28 cellular contexts compared by ENCODE assay signal in genomic region chr15:41238100-41238499, GRCh38. TPM values are rescaled to one million over a fixed set of nuclear protein-coding genes. Genes with fewer than 3 reads are reported as not detected.
"Had no signal": no experiment of that assay in that cellular context is flagged by ENCODE, and none has a peak within 500 bp of the region (broad histone marks: within the 10 kb centered on the region; RNA-seq: fewer than 3 reads in every experiment).

No MANE protein-coding gene starts in this region.

- H3K27ac Mint-ChIP-seq: natural killer cell; stimulated activated effector memory CD8-positive, alpha-beta T cell treated with anti-CD3 and anti-CD28 coated beads, Interleukin-12 subunit alpha, Interleukin-12 subunit beta, amount 100 ng/mL, for 72 hours had no signal

- H3K27ac ChIP-seq: coronary artery, dorsolateral prefrontal cortex, epithelial cell of prostate, esophagus muscularis mucosa, gastrocnemius medialis, heart right ventricle, parathyroid adenoma, psoas muscle, right lobe of liver, suprapubic skin, thyroid gland, upper lobe of left lung, uterus had no signal

- H3K9me3 Mint-ChIP-seq: natural killer cell; stimulated activated effector memory CD8-positive, alpha-beta T cell treated with anti-CD3 and anti-CD28 coated beads, Interleukin-12 subunit alpha, Interleukin-12 subunit beta, amount 100 ng/mL, for 72 hours had no signal

- H3K4me3 Mint-ChIP-seq: natural killer cell; stimulated activated effector memory CD8-positive, alpha-beta T cell treated with anti-CD3 and anti-CD28 coated beads, Interleukin-12 subunit alpha, Interleukin-12 subunit beta, amount 100 ng/mL, for 72 hours had no signal

- H3K36me3 Mint-ChIP-seq: natural killer cell had no signal

- ATAC-seq: gastrocnemius medialis; heart right ventricle; left lobe of liver; natural killer cell; psoas muscle; stimulated activated effector memory CD8-positive, alpha-beta T cell treated with anti-CD3 and anti-CD28 coated beads, Interleukin-12 subunit alpha, Interleukin-12 subunit beta, amount 100 ng/mL, for 72 hours; stimulated activated naive CD8-positive, alpha-beta T cell treated with anti-CD3 and anti-CD28 coated beads, Interleukin-15, Interleukin-2, amounts not matched to agents 100 U/mL and 50 U/mL, for 24 hours had no signal

- DNase-seq: dorsolateral prefrontal cortex; effector CD8-positive, alpha-beta T cell; gastrocnemius medialis; heart right ventricle; hypothalamus; islet precursor cell; mammary epithelial cell; natural killer cell; psoas muscle; retina; right lobe of liver; stimulated activated CD4-positive, alpha-beta T cell treated with anti-CD3 and anti-CD28 coated beads, Interleukin-4, amount 100 ng/mL, for 1 hour; stimulated activated CD8-positive, alpha-beta memory T cell treated with anti-CD3 and anti-CD28 coated beads, Interleukin-4, amount 100 ng/mL, for 48 hours; stimulated activated naive CD8-positive, alpha-beta T cell treated with anti-CD3 and anti-CD28 coated beads, Interleukin-15, Interleukin-2, amounts not matched to agents 100 U/mL and 50 U/mL, for 24 hours; thyroid gland; upper lobe of left lung; uterus had no signal

- H3K4me1 Mint-ChIP-seq: stimulated activated effector memory CD8-positive, alpha-beta T cell treated with anti-CD3 and anti-CD28 coated beads, Interleukin-12 subunit alpha, Interleukin-12 subunit beta, amount 100 ng/mL, for 72 hours had no signal

RNA-seq across cellular contexts. Expression of gene EXD1, which starts 7.5 kb away (rescaled TPM):
- total RNA-seq: esophagus muscularis mucosa, gastrocnemius medialis, heart right ventricle, left lobe of liver, lower leg skin, mammary epithelial cell, mesenteric fat pad, mononuclear cell, natural killer cell, omental fat pad, psoas muscle, uterus had no signal
